In the genomic region with DNA sequence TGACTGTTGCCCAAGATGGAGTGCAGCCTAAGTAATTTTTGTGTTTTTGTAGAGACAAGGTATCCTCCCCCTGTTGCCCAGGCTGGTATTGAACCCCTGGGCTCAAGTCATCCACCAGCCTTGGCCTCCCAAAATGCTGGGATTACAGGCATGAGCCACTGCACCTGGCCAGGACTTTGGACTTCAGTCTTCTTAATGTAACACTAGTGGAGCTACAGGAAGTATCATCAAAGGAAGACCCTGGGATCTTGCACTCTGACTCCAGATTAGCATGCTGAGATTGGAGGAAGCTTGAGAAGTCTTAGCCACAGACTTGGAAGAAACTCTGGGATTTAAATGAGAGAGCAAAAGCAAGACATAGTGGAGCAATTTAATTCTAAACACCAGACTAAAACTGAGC, we compare ENCODE assay signal across 28 cellular contexts.
"Had no signal": no experiment of that assay in that cellular context is flagged by ENCODE, and none has a peak within 500 bp of the region (broad histone marks: within the 10 kb centered on the region; RNA-seq: fewer than 3 reads in every experiment).

No MANE protein-coding gene starts in this region.

- H3K4me1 Mint-ChIP-seq: mesothelial cell of epicardium had no signal

- H3K4me3 Mint-ChIP-seq: dendritic cell treated with granulocyte-macrophage colony-stimulating factor and Interleukin-4, amounts not matched to agents 40 ng/mL and 50 ng/mL, for 4 days; effector memory CD8-positive, alpha-beta T cell; endodermal cell; immature natural killer cell; mesothelial cell of epicardium; naive thymus-derived CD4-positive, alpha-beta T cell had no signal

- ATAC-seq: effector memory CD8-positive, alpha-beta T cell; esophagus mucosa; gastrocnemius medialis; left lung; left ventricle myocardium superior; lower lobe of right lung; naive thymus-derived CD4-positive, alpha-beta T cell had no signal

- H3K4me1 ChIP-seq: colonic mucosa, esophagus squamous epithelium, gastrocnemius medialis, left lung had no signal

- H3K27ac Mint-ChIP-seq: dendritic cell treated with granulocyte-macrophage colony-stimulating factor and Interleukin-4, amounts not matched to agents 40 ng/mL and 50 ng/mL, for 4 days; effector memory CD8-positive, alpha-beta T cell; endodermal cell; immature natural killer cell; mesothelial cell of epicardium; naive thymus-derived CD4-positive, alpha-beta T cell had no signal

- H3K27ac ChIP-seq: colonic mucosa, epithelial cell of prostate, esophagus squamous epithelium, hepatocyte, left lung, lower lobe of right lung had no signal

- H3K4me3 ChIP-seq: colonic mucosa, esophagus squamous epithelium, gastrocnemius medialis, hepatocyte, left lung, lower lobe of right lung had no signal

- H3K36me3 Mint-ChIP-seq: immature natural killer cell, mesothelial cell of epicardium had no signal

- H3K27me3 ChIP-seq: colonic mucosa, esophagus squamous epithelium, gastrocnemius medialis, hepatocyte, left lung had no signal

- DNase-seq: colonic mucosa; cortex of kidney; effector CD8-positive, alpha-beta T cell; effector memory CD8-positive, alpha-beta T cell; endodermal cell; erythroblast; esophagus squamous epithelium; foreskin fibroblast; foreskin melanocyte; gastrocnemius medialis; glutamatergic neuron; head of caudate nucleus; hypothalamus; immature natural killer cell; islet precursor cell; kidney; kidney glomerular epithelial cell; left lung; left ventricle myocardium superior; lower lobe of right lung; mesenchymal stem cell; naive thymus-derived CD4-positive, alpha-beta T cell had no signal

- H3K27me3 Mint-ChIP-seq: dendritic cell treated with granulocyte-macrophage colony-stimulating factor and Interleukin-4, amounts not matched to agents 40 ng/mL and 50 ng/mL, for 4 days; effector memory CD8-positive, alpha-beta T cell; naive thymus-derived CD4-positive, alpha-beta T cell had no signal

- H3K36me3 ChIP-seq: colonic mucosa, esophagus squamous epithelium, gastrocnemius medialis, left lung, lower lobe of right lung had no signal

- FAIRE-seq: endometrium, kidney had no signal

- H3K9me3 ChIP-seq: colonic mucosa, gastrocnemius medialis, lower lobe of right lung had no signal
